7 cellular contexts compared by ENCODE assay signal in the genomic region with DNA sequence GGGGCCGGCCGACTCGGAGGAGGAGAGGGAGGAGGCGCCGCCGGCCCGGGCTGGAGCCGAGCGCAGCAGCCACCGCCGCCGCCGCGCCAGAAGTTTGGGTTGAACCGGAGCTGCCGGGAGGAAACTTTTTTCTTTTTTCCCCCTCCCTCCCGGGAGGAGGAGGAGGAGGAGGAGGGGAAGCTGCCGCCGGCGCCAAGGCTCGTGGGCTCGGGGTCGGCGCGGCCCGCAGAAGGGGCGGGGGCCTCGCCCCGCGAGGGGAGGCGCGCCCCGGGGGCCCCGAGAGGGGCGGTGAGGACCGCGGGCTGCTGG. TPM values are rescaled to one million over a fixed set of nuclear protein-coding genes. Genes with fewer than 3 reads are reported as not detected.
A peak's percentile ranks its signal among the peaks of the same experiment; 100 is the strongest.
DNase-seq lines count a peak whose midpoint lies in the region; ATAC-seq, FAIRE-seq and TF ChIP-seq lines count a peak whose summit lies in the region.

No MANE protein-coding gene starts in this region.

- H3K9ac ChIP-seq in HUES64 (ENCODE audit: low read depth, low read length) (peak overlapping the region; percentile 74), HepG2 (ENCODE audit: insufficient read depth, low read depth, low read length) (peak overlapping the region; percentile 94)

- no TSS peak for BruUV-seq in HepG2 (replicated peaks; lab: Mats Ljungman, UMichigan)

- H3K4me1 ChIP-seq in HUES64 (ENCODE audit: insufficient read depth, low read length) (peaks cover 44% of the 10 kb centered on the region), HepG2 (ENCODE audit: insufficient read depth, low read length) (peaks cover 64% of the 10 kb centered on the region)

- peaks cover 59% of the 10 kb centered on the region for H3K79me2 ChIP-seq in HepG2 (ENCODE audit: insufficient read depth, low read length)

- peak overlapping the region; percentile 79; the same call in 1 of the 2 replicates for H3K27ac ChIP-seq in HUES64 (ENCODE audit: low read depth, low read length)
- H3K27ac ChIP-seq in HepG2 (ENCODE audit: extremely low read length, insufficient read depth, low read length) = peak overlapping the region; percentile 76
- peak overlapping the region; percentile 18 for H3K27ac ChIP-seq in temporal lobe (ENCODE audit: low read depth, low read length)

- CTCF ChIA-PET in HepG2 (lab: Yijun Ruan, JAX; ENCODE audit: low intra/inter-chr PET ratio, low total read pairs) = no interaction called here

- no peak for FAIRE-seq in HepG2 (lab: Jason Lieb, UNC)

- H3K36me3 ChIP-seq in HUES64 (ENCODE audit: insufficient read depth, low read length) = no peaks in the 10 kb centered on the region
- no peaks in the 10 kb centered on the region for H3K36me3 ChIP-seq in HepG2 (replicated peaks in 1 of 2; ENCODE audit: control insufficient read depth in 1 of 2, insufficient read depth in 2 of 2, low read length in 2 of 2)

- ATAC-seq in HepG2 (no peak), HG03280 (IDR thresholded peaks at IDR 0.05; ENCODE audit: unreplicated experiment) (no peak), GM18519 (IDR thresholded peaks at IDR 0.05; ENCODE audit: low FRiP score, unreplicated experiment) (no peak), GM19035 (IDR thresholded peaks at IDR 0.05; ENCODE audit: unreplicated experiment) (no peak)

- TF ChIP-seq EP300 in HepG2 (IDR thresholded peaks at IDR 0.05; ENCODE audit: low read depth in 2 of 2, low read length in 2 of 2) (0 out of 4 replicates have a peak, but pooled peaks of 1 of the 2 experiments have one; percentile 11), HepG2 (CRISPR knock-in tag; IDR thresholded peaks at IDR 0.05; ENCODE audit: borderline replicate concordance) (no peak)

- peak overlapping the region; percentile 67 for H3K4me3 ChIP-seq in HUES64 (ENCODE audit: low read length)
- peak overlapping the region; percentile 92 for H3K4me3 ChIP-seq in astrocyte of the spinal cord (ENCODE audit: low read depth, low read length)
- H3K4me3 ChIP-seq in HepG2 (replicated peaks in 1 of 3; ENCODE audit: insufficient read depth in 1 of 3, low read depth in 2 of 3, low read length in 3 of 3) = peak overlapping the region; percentile 81 to 98 (median 89)

- 0 out of 4 replicates have a peak, but pooled peaks of 1 of the 2 experiments have one; percentile 8 for TF ChIP-seq POLR2A in HepG2 (IDR thresholded peaks at IDR 0.05; ENCODE audit: insufficient read depth in 1 of 2, low read depth in 2 of 2, low read length in 2 of 2)

- peak; percentile 21; the same call in 1 of the 2 replicates for TF ChIP-seq RAD21 in HepG2 (CRISPR knock-in tag; IDR thresholded peaks at IDR 0.05)

- DNase-seq in astrocyte of the spinal cord (ENCODE audit: low read depth, low spot score) (no peak), HepG2 (ENCODE audit: low spot score) (no peak)

- TF ChIP-seq CTCF in astrocyte of the spinal cord (IDR thresholded peaks at IDR 0.05; ENCODE audit: low read depth, low read length) (no peak), HepG2 (CRISPR knock-in tag; IDR thresholded peaks at IDR 0.05) (no peak)

- H3K27me3 ChIP-seq in HUES64 (ENCODE audit: insufficient read depth, low read length) = peaks cover 16% of the 10 kb centered on the region
- no peaks in the 10 kb centered on the region; a peak in 1 of 5 replicates for H3K27me3 ChIP-seq in HepG2 (ENCODE audit: control insufficient read depth in 1 of 2, insufficient read depth in 2 of 2, low read length in 2 of 2)

- H4K20me1 ChIP-seq in HepG2 (ENCODE audit: insufficient read depth, low read length) = peaks cover 39% of the 10 kb centered on the region

- intact Hi-C loops in HepG2 (cut with micrococcal nuclease; ENCODE audit: unreplicated experiment) = loop anchor here (5.0 kb wide), 1 partner anchor 41 kb away; no protein-coding TSS in a partner anchor

- 1% methylated on average over 23 of the region's 37 CpGs for WGBS in HUES64
- WGBS in HepG2 (ENCODE audit: low lambda C conversion rate) = 4% methylated on average over 3 of the region's 37 CpGs

- peak overlapping the region; percentile 78 for H3K4me2 ChIP-seq in HepG2 (ENCODE audit: low read depth, low read length)

- H2AFZ ChIP-seq in HepG2 (ENCODE audit: low read length) = no peak overlapping the region

- in situ Hi-C loops in astrocyte of the spinal cord (cut with HindIII; ENCODE audit: low sequenced_read_pairs) (no loop called here), HepG2 (cut with HindIII; ENCODE audit: extremely low pct_ligation_motif_present, low pct_unique_long_range_greater_than_20kb) (loop anchor here (5.0 kb wide), 2 partner anchors 101 to 146 kb away; no protein-coding TSS in a partner anchor)

- no peaks in the 10 kb centered on the region for H3K9me3 ChIP-seq in HUES64 (ENCODE audit: insufficient read depth, low read depth, low read length)
- no peaks in the 10 kb centered on the region for H3K9me3 ChIP-seq in HepG2 (ENCODE audit: low read length)

- POLR2A ChIA-PET in HepG2 (lab: Yijun Ruan, JAX) = interaction anchor here (0.9 to 6.7 kb wide), 9 partner anchors 12 to 294 kb away, joined by 3 to 53 read pairs (median 7); no protein-coding TSS in a partner anchor

TF ChIP-seq in HepG2, 621 proteins besides CTCF, POLR2A, EP300 and RAD21 (continues in another document):
- TF ChIP-seq SKI (IDR thresholded peaks at IDR 0.05; ENCODE audit: partially characterized antibody) = peak; percentile 26
- TF ChIP-seq ZFYVE20 (CRISPR knock-in tag; IDR thresholded peaks at IDR 0.05; ENCODE audit: borderline replicate concordance, low read depth) = peak; percentile 21; the same call in 1 of the 2 replicates
- no peak for TF ChIP-seq ZNF101 (CRISPR knock-in tag; IDR thresholded peaks at IDR 0.05; ENCODE audit: borderline replicate concordance, low read depth)
- TF ChIP-seq ZNF558 (CRISPR knock-in tag; IDR thresholded peaks at IDR 0.05; ENCODE audit: borderline replicate concordance) = 0 out of 2 replicates have a peak, but pooled peaks have one; percentile 3
- peak; percentile 39 for TF ChIP-seq AGO2 (optimal IDR thresholded peaks at IDR 0.05; ENCODE audit: low read depth, low read length)
- TF ChIP-seq ZFP37 (CRISPR knock-in tag; IDR thresholded peaks at IDR 0.05; ENCODE audit: borderline replicate concordance) = no peak
- TF ChIP-seq, protein P1, sequence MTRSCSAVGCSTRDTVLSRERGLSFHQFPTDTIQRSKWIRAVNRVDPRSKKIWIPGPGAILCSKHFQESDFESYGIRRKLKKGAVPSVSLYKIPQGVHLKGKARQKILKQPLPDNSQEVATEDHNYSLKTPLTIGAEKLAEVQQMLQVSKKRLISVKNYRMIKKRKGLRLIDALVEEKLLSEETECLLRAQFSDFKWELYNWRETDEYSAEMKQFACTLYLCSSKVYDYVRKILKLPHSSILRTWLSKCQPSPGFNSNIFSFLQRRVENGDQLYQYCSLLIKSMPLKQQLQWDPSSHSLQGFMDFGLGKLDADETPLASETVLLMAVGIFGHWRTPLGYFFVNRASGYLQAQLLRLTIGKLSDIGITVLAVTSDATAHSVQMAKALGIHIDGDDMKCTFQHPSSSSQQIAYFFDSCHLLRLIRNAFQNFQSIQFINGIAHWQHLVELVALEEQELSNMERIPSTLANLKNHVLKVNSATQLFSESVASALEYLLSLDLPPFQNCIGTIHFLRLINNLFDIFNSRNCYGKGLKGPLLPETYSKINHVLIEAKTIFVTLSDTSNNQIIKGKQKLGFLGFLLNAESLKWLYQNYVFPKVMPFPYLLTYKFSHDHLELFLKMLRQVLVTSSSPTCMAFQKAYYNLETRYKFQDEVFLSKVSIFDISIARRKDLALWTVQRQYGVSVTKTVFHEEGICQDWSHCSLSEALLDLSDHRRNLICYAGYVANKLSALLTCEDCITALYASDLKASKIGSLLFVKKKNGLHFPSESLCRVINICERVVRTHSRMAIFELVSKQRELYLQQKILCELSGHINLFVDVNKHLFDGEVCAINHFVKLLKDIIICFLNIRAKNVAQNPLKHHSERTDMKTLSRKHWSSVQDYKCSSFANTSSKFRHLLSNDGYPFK (CRISPR knock-in tag; IDR thresholded peaks at IDR 0.05; ENCODE audit: borderline replicate concordance) = 0 out of 2 replicates have a peak, but pooled peaks have one; percentile 6

RNA-seq across cellular contexts. Expression of a gene that starts 0.3 kb away (rescaled TPM):
- polyA plus RNA-seq in HUES64 (2013, experiment 1 of 2) = 8.4 TPM
- polyA plus RNA-seq in HUES64 (2013, experiment 2 of 2) = 7.5 TPM
- 21.5 and 39.1 TPM in 2 replicates for total RNA-seq in HepG2 (2016; rRNA removed; fragmentation: Illumina TruSeq; extraction: Trizol)
- total RNA-seq in HepG2 (2016; cell fraction: cytosol; rRNA removed; fragmentation: Illumina TruSeq; extraction: Trizol; ENCODE audit: low read depth) = 87.0 and 95.7 TPM in 2 replicates
- total RNA-seq in HepG2 (2016; cell fraction: insoluble cytoplasmic fraction; rRNA removed; fragmentation: Illumina TruSeq; extraction: Trizol) = 19.5 and 37.7 TPM in 2 replicates
- 21.6 and 24.0 TPM in 2 replicates for total RNA-seq in HepG2 (2016; cell fraction: membrane; rRNA removed; fragmentation: Illumina TruSeq; extraction: Trizol)
- total RNA-seq in HepG2 (2016; cell fraction: nucleus; rRNA removed; fragmentation: Illumina TruSeq; extraction: Trizol) = 70.5 and 71.4 TPM in 2 replicates
- 61.6 and 69.9 TPM in 2 replicates for polyA plus RNA-seq in HepG2 (2011; rRNA removed)
- polyA plus RNA-seq in HepG2 (2011; cell fraction: cytosol; rRNA removed) = 47.0 and 57.8 TPM in 2 replicates
- polyA plus RNA-seq in HepG2 (2011; cell fraction: nucleus; rRNA removed) = 59.9 and 71.8 TPM in 2 replicates
- polyA plus RNA-seq in HepG2 (2012) = 47.6 and 59.6 TPM in 2 replicates
- polyA plus RNA-seq in HepG2 (2016; cell fraction: cytosol; fragmentation: Illumina TruSeq; extraction: Trizol; ENCODE audit: low read depth) = 1.1 and 2.4 TPM in 2 replicates
- 14.9 and 16.1 TPM in 2 replicates for polyA plus RNA-seq in HepG2 (2016; cell fraction: insoluble cytoplasmic fraction; fragmentation: Illumina TruSeq; extraction: Trizol; ENCODE audit: low read depth)
- 3.8 and 5.1 TPM in 2 replicates for polyA plus RNA-seq in HepG2 (2016; cell fraction: membrane; fragmentation: Illumina TruSeq; extraction: Trizol; ENCODE audit: low read depth)
- polyA plus RNA-seq in HepG2 (2016; cell fraction: nucleus; fragmentation: Illumina TruSeq; extraction: Trizol; ENCODE audit: insufficient read depth, low read depth) = 36.1 and 38.6 TPM in 2 replicates
- polyA minus RNA-seq in HepG2 (2011; rRNA and poly(A)+ RNA removed; ENCODE audit: low replicate concordance) = 452 and 516 TPM in 2 replicates
- 226 and 235 TPM in 2 replicates for polyA minus RNA-seq in HepG2 (2011; cell fraction: cytosol; rRNA and poly(A)+ RNA removed)
- 306 and 348 TPM in 2 replicates for polyA minus RNA-seq in HepG2 (2011; cell fraction: nucleus; rRNA and poly(A)+ RNA removed)
- total RNA-seq in temporal lobe = 52.1 TPM

Comparison
In these comparisons a context has a peak if more than half of its experiments do, and no peak if none do; other contexts are left out.
1. H3K27ac ChIP-seq: peak in every context shown above with its lines; median percentile 79 in HUES64; 76 in HepG2; 18 in temporal lobe.